In the genomic region with DNA sequence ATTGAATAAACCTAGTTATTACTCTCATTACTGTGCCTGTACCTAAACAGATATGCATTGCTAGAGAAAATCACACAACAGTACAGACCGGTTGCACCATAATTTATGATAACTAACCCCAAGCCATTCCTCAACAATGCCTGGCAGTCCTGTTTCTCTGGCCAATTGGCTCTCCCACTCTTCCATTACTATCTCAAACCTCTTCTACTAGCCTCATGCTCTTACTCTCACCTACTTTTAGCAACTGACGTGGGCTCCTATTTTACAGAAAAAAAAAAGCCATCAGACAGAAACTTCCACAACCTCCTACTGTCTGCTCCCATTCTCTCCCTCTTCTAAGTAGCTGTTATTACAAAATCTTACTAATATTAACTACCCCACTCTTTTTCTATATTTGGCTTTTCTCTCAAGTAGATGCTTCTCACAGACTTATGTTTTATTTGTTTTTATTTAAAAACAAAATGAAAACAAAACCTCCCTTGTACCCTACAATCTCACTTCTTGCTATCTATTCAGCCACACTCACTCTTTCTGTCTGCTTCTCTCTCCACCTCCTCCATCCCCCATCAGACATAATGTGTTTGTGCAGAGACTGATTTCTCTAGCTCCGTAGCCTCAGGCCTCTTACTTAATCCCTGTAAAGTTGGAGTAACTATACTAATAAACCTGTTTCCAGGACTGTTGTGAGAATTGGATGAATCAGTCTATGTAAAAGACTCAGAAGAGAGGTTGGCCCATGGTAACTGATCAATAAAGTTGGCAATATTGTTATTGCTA, we compare ENCODE assay signal across 20 cellular contexts. TPM values are rescaled to one million over a fixed set of nuclear protein-coding genes. Genes with fewer than 3 reads are reported as not detected.
DNase-seq lines count a peak whose midpoint lies in the region; ATAC-seq and TF ChIP-seq lines count a peak whose summit lies in the region.
"Had no signal": no experiment of that assay in that cellular context is flagged by ENCODE, and none has a peak within 500 bp of the region (broad histone marks: within the 10 kb centered on the region; RNA-seq: fewer than 3 reads in every experiment).

No MANE protein-coding gene starts in this region.

- no peak for DNase-seq in GM23248
- DNase-seq in M059J (ENCODE audit: low read depth) = peak; percentile 18
- no peak for DNase-seq in left ventricle myocardium superior
- DNase-seq in uterus = no peak
- no peak for DNase-seq in stimulated activated CD4-positive, alpha-beta T cell treated with anti-CD3 and anti-CD28 coated beads, Interleukin-4, amount 100 ng/mL, for 24 hours
- DNase-seq: DMS153, DND-41, H7, HFFc6, IMR-90, NCI-H1092 treated with DMSO at 0.1 percent for 48 hours, NCI-H1436 treated with DMSO at 0.1 percent for 48 hours, NCI-H187 treated with DMSO at 0.1 percent for 48 hours, NCI-H2171 treated with DMSO at 0.1 percent for 48 hours, NCI-H345, NCI-H510A treated with DMSO at 0.1 percent for 48 hours, PC-3 had no signal

- in situ Hi-C loops in GM23248 (cut with MboI) = no loop called here

- no peak for TF ChIP-seq CTCF in uterus (IDR thresholded peaks at IDR 0.05)

- H3K79me2 ChIP-seq in GM23248 (ENCODE audit: insufficient read depth) = peaks cover 100% of the 10 kb centered on the region

- H3K36me3 ChIP-seq in GM23248 (ENCODE audit: low read depth) (peaks cover 34% of the 10 kb centered on the region), uterus (no peaks in the 10 kb centered on the region)

- H3K27me3 ChIP-seq in GM23248 (replicated peaks; ENCODE audit: insufficient read depth) = no peaks in the 10 kb centered on the region
- H3K27me3 ChIP-seq in uterus = no peaks in the 10 kb centered on the region

- intact Hi-C loops in left ventricle myocardium superior (cut with micrococcal nuclease) = no loop called here
- intact Hi-C loops in uterus (cut with DNase I; ENCODE audit: low total_unique reads) = no loop called here

- WGBS in GM23248 (ENCODE audit: low coverage in 1 of 2, low lambda C conversion rate in 2 of 2, missing lambda C conversion rate in 2 of 2), 2 experiments = 87 to 89% methylated on average over 3 of the region's 3 CpGs

- H3F3A ChIP-seq in GM23248 (ENCODE audit: insufficient read depth) = peaks cover 32% of the 10 kb centered on the region

- peak overlapping the region; percentile 7 for H3K4me2 ChIP-seq in GM23248 (ENCODE audit: unreplicated experiment)
- H3K4me2 ChIP-seq: KMS-11 had no signal

- H4K20me1 ChIP-seq in GM23248 (ENCODE audit: insufficient read depth) = peaks cover 13% of the 10 kb centered on the region

- H2AFZ ChIP-seq in GM23248 = no peak overlapping the region

- H3K4me1 ChIP-seq in GM23248 (ENCODE audit: insufficient read depth) (0 out of 2 replicates have a peak, but pooled peaks cover 3% of the 10 kb centered on the region), uterus (no peaks in the 10 kb centered on the region)

- H3K9me2 ChIP-seq in GM23248 (ENCODE audit: insufficient read depth) = no peaks in the 10 kb centered on the region

- no peak overlapping the region for H3K27ac ChIP-seq in GM23248
- no peak overlapping the region for H3K27ac ChIP-seq in uterus
- H3K27ac ChIP-seq: KMS-11 had no signal

- TF ChIP-seq POLR2A in uterus (IDR thresholded peaks at IDR 0.05) = no peak

- no peak overlapping the region for H3K4me3 ChIP-seq in GM23248
- no peak overlapping the region for H3K4me3 ChIP-seq in uterus

- no peak overlapping the region for H3K9ac ChIP-seq in GM23248
- H3K9ac ChIP-seq: KMS-11 had no signal

- ATAC-seq in esophagus mucosa (peak; percentile 20), left ventricle myocardium superior (peak; percentile 94), HG02938 (IDR thresholded peaks at IDR 0.05; ENCODE audit: unreplicated experiment) (no peak)
- ATAC-seq: PC-3 had no signal

- H3K9me3 ChIP-seq in GM23248 (ENCODE audit: low read depth) = peaks cover 3% of the 10 kb centered on the region
- no peaks in the 10 kb centered on the region for H3K9me3 ChIP-seq in uterus

RNA-seq across cellular contexts. Expression of a gene that starts 9.1 kb away (rescaled TPM):
- 71.8 and 81.4 TPM in 2 replicates for total RNA-seq in GM23248 (2014; rRNA removed; shearing (Covaris generic))
- polyA plus RNA-seq in GM23248 (2016; fragmentation: Nextera tagmentation; extraction: Ambion mirVana) = 43.0 and 44.8 TPM in 2 replicates
- total RNA-seq in M059J (2014; rRNA removed; shearing (Covaris generic)) = 23.0 and 37.7 TPM in 2 replicates
- total RNA-seq in esophagus mucosa = 11.3 TPM
- 19.3 TPM for total RNA-seq in left ventricle myocardium superior
- 10 to 100 TPM; 16.5 to 94.7 (median 26.6) TPM for total RNA-seq in uterus
